ENCODE assay signal across 24 cellular contexts in genomic region chr3:83354205-83354604, GRCh38.
DNase-seq lines count a peak whose midpoint lies in the region; ATAC-seq and TF ChIP-seq lines count a peak whose summit lies in the region.
"Had no signal": no experiment of that assay in that cellular context is flagged by ENCODE, and none has a peak within 500 bp of the region (broad histone marks: within the 10 kb centered on the region; RNA-seq: fewer than 3 reads in every experiment).

No MANE protein-coding gene starts in this region.

- H3K36me3 Mint-ChIP-seq in WTC11 (peaks cover 37% of the 10 kb centered on the region), endodermal cell (ENCODE audit: low read depth) (peaks cover 14% of the 10 kb centered on the region)
- H3K36me3 Mint-ChIP-seq: CD14-positive monocyte; CD4-positive, alpha-beta memory T cell; CD4-positive, CD25-positive, alpha-beta regulatory T cell; CD8-positive, alpha-beta memory T cell had no signal

- 91% methylated on average over 2 of the region's 2 CpGs; no CpG with 5 or more reads in 1 of the 2 experiments for WGBS in endodermal cell (ENCODE audit: insufficient coverage in 1 of 2, insufficient read length in 1 of 2), 2 experiments
- no CpG with 5 or more reads among the region's 2 CpGs for WGBS in mesendoderm (ENCODE audit: extremely low coverage, insufficient coverage, low lambda C conversion rate)

- H3K4ac ChIP-seq in mesendoderm (ENCODE audit: low read depth, low read length): no peak overlapping the region

- H3K27me3 Mint-ChIP-seq in WTC11 (ENCODE audit: low read depth) (no peaks in the 10 kb centered on the region), endodermal cell (ENCODE audit: insufficient read depth) (no peaks in the 10 kb centered on the region)
- H3K27me3 Mint-ChIP-seq: CD4-positive, alpha-beta memory T cell; CD4-positive, CD25-positive, alpha-beta regulatory T cell; CD8-positive, alpha-beta memory T cell had no signal

- no peak overlapping the region for H3K18ac ChIP-seq in mesendoderm (ENCODE audit: low read length)

- no peak overlapping the region for H2BK15ac ChIP-seq in mesendoderm (replicated peaks; ENCODE audit: low read depth)

- H3K4me1 Mint-ChIP-seq in WTC11 (peaks cover 7% of the 10 kb centered on the region), endodermal cell (peaks cover 4% of the 10 kb centered on the region)
- H3K4me1 Mint-ChIP-seq: CD14-positive monocyte; CD4-positive, alpha-beta memory T cell; CD8-positive, alpha-beta memory T cell had no signal

- H4K5ac ChIP-seq in mesendoderm (ENCODE audit: low read length): no peak overlapping the region

- no peak overlapping the region for H3K4me2 ChIP-seq in mesendoderm (ENCODE audit: low read length)
- H3K4me2 ChIP-seq: BLaER1 had no signal

- CTCF ChIA-PET in WTC11 (lab: Charles Lee): no interaction called here

- H3K36me3 ChIP-seq in endodermal cell (ENCODE audit: control insufficient read depth, insufficient read depth, low read length) (no peaks in the 10 kb centered on the region), mesendoderm (ENCODE audit: control insufficient read depth, insufficient read depth, low read length) (no peaks in the 10 kb centered on the region)
- H3K36me3 ChIP-seq: BE2C, BLaER1 had no signal

- no peak for DNase-seq in WTC11 (ENCODE audit: low spot score)
- peak; percentile 50 for DNase-seq in endodermal cell
- DNase-seq in mesendoderm: peak; percentile 53
- DNase-seq in stimulated activated CD4-positive, alpha-beta T cell treated with anti-CD3 and anti-CD28 coated beads, Interleukin-4, amount 100 ng/mL, for 24 hours: no peak
- DNase-seq: 8988T; ACHN; BE2C; C1 segment of cervical spinal cord; CD4-positive, alpha-beta memory T cell; CD4-positive, CD25-positive, alpha-beta regulatory T cell; CD8-positive, alpha-beta memory T cell; COR-L47; DMS 273 treated with DMSO at 0.1 percent for 48 hours; DMS153; DMS53; DMS79; DND-41; EL; GDM1 had no signal

- H3K9ac ChIP-seq in endodermal cell (ENCODE audit: extremely low read depth, low read length, poor library complexity, severe bottlenecking): no peak overlapping the region
- H3K9ac ChIP-seq in mesendoderm (ENCODE audit: low read length): no peak overlapping the region
- H3K9ac ChIP-seq: BLaER1 had no signal

- no peak overlapping the region for H2BK5ac ChIP-seq in mesendoderm (ENCODE audit: low read length)

- TF ChIP-seq CTCF in WTC11 (IDR thresholded peaks at IDR 0.05): no peak
- TF ChIP-seq CTCF in endodermal cell (conservative IDR thresholded peaks at IDR 0.05): no peak

- H4K8ac ChIP-seq in mesendoderm (ENCODE audit: low read depth, low read length): peak overlapping the region; percentile 65

- POLR2A ChIA-PET in WTC11 (lab: Charles Lee): no interaction called here

- no peak overlapping the region for H3K4me3 Mint-ChIP-seq in WTC11
- H3K4me3 Mint-ChIP-seq in endodermal cell: no peak overlapping the region
- H3K4me3 Mint-ChIP-seq: CD14-positive monocyte; CD4-positive, alpha-beta memory T cell; CD4-positive, CD25-positive, alpha-beta regulatory T cell; CD8-positive, alpha-beta memory T cell had no signal

- H3K4me3 ChIP-seq in endodermal cell (ENCODE audit: low read length) (no peak overlapping the region), mesendoderm (ENCODE audit: low read length) (no peak overlapping the region)
- H3K4me3 ChIP-seq: BLaER1, GM12878 had no signal

- H3K79me2 ChIP-seq in mesendoderm (ENCODE audit: control insufficient read depth, insufficient read depth, low read length): no peaks in the 10 kb centered on the region

- H3K79me1 ChIP-seq in mesendoderm (ENCODE audit: low read length): no peaks in the 10 kb centered on the region

- no peak overlapping the region for H3K23ac ChIP-seq in mesendoderm (ENCODE audit: low read length)

- peaks cover 14% of the 10 kb centered on the region for H3K9me3 ChIP-seq in endodermal cell (ENCODE audit: control insufficient read depth, low read length)
- H3K9me3 ChIP-seq: BE2C, BLaER1 had no signal

- no peak overlapping the region for H2AK5ac ChIP-seq in mesendoderm (ENCODE audit: low read length)

- no peak overlapping the region for H3K56ac ChIP-seq in mesendoderm (ENCODE audit: low read length)

- H3K27me3 ChIP-seq in endodermal cell (ENCODE audit: control insufficient read depth, insufficient read depth, low read length, poor library complexity, severe bottlenecking): no peaks in the 10 kb centered on the region
- H3K27me3 ChIP-seq in mesendoderm (ENCODE audit: insufficient read depth, low read length, poor library complexity): no peaks in the 10 kb centered on the region
- H3K27me3 ChIP-seq: BE2C, BLaER1 had no signal

- no peak for ATAC-seq in WTC11
- no peak for ATAC-seq in GM21447 (IDR thresholded peaks at IDR 0.05; ENCODE audit: unreplicated experiment)
- ATAC-seq in HG03439 (IDR thresholded peaks at IDR 0.05; ENCODE audit: unreplicated experiment): no peak
- ATAC-seq: GM12878 had no signal

- H3K27ac Mint-ChIP-seq in WTC11 (peak overlapping the region; percentile 50; the same call in 1 of the 2 replicates), endodermal cell (peak overlapping the region; percentile 83)
- H3K27ac Mint-ChIP-seq: CD14-positive monocyte; CD4-positive, alpha-beta memory T cell; CD4-positive, CD25-positive, alpha-beta regulatory T cell; CD8-positive, alpha-beta memory T cell had no signal

- no peak overlapping the region for H2BK120ac ChIP-seq in mesendoderm (ENCODE audit: low read depth, low read length)

- H3K27ac ChIP-seq in endodermal cell (ENCODE audit: low read depth, low read length) (no peak overlapping the region), mesendoderm (ENCODE audit: low read depth, low read length) (no peak overlapping the region)
- H3K27ac ChIP-seq: BLaER1 had no signal

- H3K9me3 Mint-ChIP-seq in WTC11 (peaks cover 50% of the 10 kb centered on the region), endodermal cell (peaks cover 38% of the 10 kb centered on the region)

- H3K4me1 ChIP-seq in endodermal cell (ENCODE audit: control insufficient read depth, insufficient read depth, low read length): peaks cover 4% of the 10 kb centered on the region
- no peaks in the 10 kb centered on the region for H3K4me1 ChIP-seq in mesendoderm (ENCODE audit: control insufficient read depth, low read depth, low read length)
- H3K4me1 ChIP-seq: BE2C, BLaER1 had no signal

TF ChIP-seq in WTC11, 78 proteins besides CTCF, POLR2A, EP300 and RAD21:
- TF ChIP-seq ATF3 (CRISPR knock-in tag; conservative IDR thresholded peaks at IDR 0.05): no peak
- no peak for TF ChIP-seq OVOL2 (CRISPR knock-in tag; IDR thresholded peaks at IDR 0.05; ENCODE audit: borderline replicate concordance)
- no peak for TF ChIP-seq ZNF425 (CRISPR knock-in tag; conservative IDR thresholded peaks at IDR 0.05)
- TF ChIP-seq ZNF532 (CRISPR knock-in tag; IDR thresholded peaks at IDR 0.05; ENCODE audit: borderline replicate concordance): no peak
- TF ChIP-seq TP53 (CRISPR knock-in tag; IDR thresholded peaks at IDR 0.05): no peak
- no peak for TF ChIP-seq ZNF138 (CRISPR knock-in tag; conservative IDR thresholded peaks at IDR 0.05)

Comparison
In these comparisons a context has a peak if more than half of its experiments do, and no peak if none do; other contexts are left out.
1. DNase-seq: peak in endodermal cell (single experiment) and mesendoderm (single experiment); none in WTC11 (single experiment) and stimulated activated CD4-positive, alpha-beta T cell treated with anti-CD3 and anti-CD28 coated beads, Interleukin-4, amount 100 ng/mL, for 24 hours (single experiment).